15 cellular contexts compared by ENCODE assay signal in genomic region chr1:44084998-44085675, GRCh38. TPM values are rescaled to one million over a fixed set of nuclear protein-coding genes. Genes with fewer than 3 reads are reported as not detected.
DNase-seq lines count a peak whose midpoint lies in the region; ATAC-seq, FAIRE-seq and TF ChIP-seq lines count a peak whose summit lies in the region.
"Had no signal": no experiment of that assay in that cellular context is flagged by ENCODE, and none has a peak within 500 bp of the region (broad histone marks: within the 10 kb centered on the region; RNA-seq: fewer than 3 reads in every experiment).

No MANE protein-coding gene starts in this region.

- H3K4ac ChIP-seq in H9 (ENCODE audit: low read depth, low read length): no peak overlapping the region

- no peak overlapping the region for H2AK5ac ChIP-seq in H9 (ENCODE audit: insufficient read length, low read length)

- no peak overlapping the region for H4K91ac ChIP-seq in H9 (ENCODE audit: insufficient read length, low read depth, low read length)

- H3K56ac ChIP-seq in H9 (ENCODE audit: insufficient read length, low read depth, low read length): no peak overlapping the region

- H2AFZ ChIP-seq in K562 (ENCODE audit: low read depth, low read length): no peak overlapping the region
- no peak overlapping the region for H2AFZ ChIP-seq in H9 (ENCODE audit: low read length)

- H3K23ac ChIP-seq in H9 (ENCODE audit: insufficient read length, low read depth, low read length): no peak overlapping the region

- 4% methylated on average over 3 of the region's 3 CpGs for WGBS in K562 (ENCODE audit: insufficient coverage, low coverage, missing lambda C conversion rate)
- no CpG with 5 or more reads among the region's 3 CpGs for WGBS in H9 (ENCODE audit: extremely low coverage, insufficient read length, low lambda C conversion rate)

- ATAC-seq in K562 (no peak), GM21447 (IDR thresholded peaks at IDR 0.05; ENCODE audit: unreplicated experiment) (no peak)

- H3K4me1 Mint-ChIP-seq in H9: peaks cover 20 to 25% of the 10 kb centered on the region in 2 experiments

- no peak overlapping the region for H3K4me2 ChIP-seq in K562 (ENCODE audit: insufficient read depth, low read length)
- H3K4me2 ChIP-seq in H9 (ENCODE audit: insufficient read depth, insufficient read length, low read length): no peak overlapping the region

- DNase-seq in AG09309 (ENCODE audit: low read depth) (peak; percentile 54), K562 (ENCODE audit: extremely low read depth in 1 of 4, low spot score in 3 of 4) (no peak), kidney epithelial cell (ENCODE audit: low read depth) (peak; percentile 70), GM19240 (ENCODE audit: insufficient read length, low spot score) (no peak), H9 (no peak)
- DNase-seq in central memory CD4-positive, alpha-beta T cell: no peak
- DNase-seq: activated CD4-positive, CD25-positive, alpha-beta regulatory T cell treated with anti-CD3 and anti-CD28 coated beads, Interleukin-2, amount 50 U/mL, for 72 hours; CD4-positive, alpha-beta T cell; SJCRH30; uterus had no signal

- CTCF ChIA-PET in K562 (lab: Yijun Ruan, JAX; ENCODE audit: low intra/inter-chr PET ratio): no interaction called here

- no peak overlapping the region for H4K8ac ChIP-seq in H9 (replicated peaks; ENCODE audit: insufficient read length, low read depth, low read length)

- no peak overlapping the region for H2BK5ac ChIP-seq in H9 (ENCODE audit: insufficient read length, low read length)

- no peak for TF ChIP-seq RAD21 in Ishikawa (IDR thresholded peaks at IDR 0.05; ENCODE audit: low read depth)
- no peak for TF ChIP-seq RAD21 in K562 (CRISPR knock-in tag; conservative IDR thresholded peaks at IDR 0.05 in 1 of 2, IDR thresholded peaks at IDR 0.05 in 1 of 2)

- H3K36me3 ChIP-seq in K562 (ENCODE audit: control insufficient read depth, insufficient read depth, low read length): no peaks in the 10 kb centered on the region
- H3K36me3 ChIP-seq in kidney epithelial cell (ENCODE audit: control insufficient read depth, insufficient read depth, low read length): no peaks in the 10 kb centered on the region
- H3K36me3 ChIP-seq: cardiac muscle cell, SJCRH30, uterus had no signal

- H3K9ac ChIP-seq in K562 (ENCODE audit: insufficient read depth in 1 of 2, low read depth in 2 of 2, low read length in 2 of 2) (no peak overlapping the region), H9 (ENCODE audit: extremely low read depth, insufficient read length, low read length) (no peak overlapping the region)

- H3T11ph ChIP-seq in H9 (ENCODE audit: low read length): no peak overlapping the region

- no peak overlapping the region for H3K18ac ChIP-seq in H9 (ENCODE audit: insufficient read length, low read depth, low read length)

- POLR2A ChIA-PET in K562 (lab: Yijun Ruan, JAX): interaction anchor here (0.8 to 1.2 kb wide), 3 partner anchors 8 to 18 kb away, joined by 3 to 4 read pairs (median 3); no protein-coding TSS in a partner anchor

- H3K27me3 ChIP-seq in K562 (ENCODE audit: control insufficient read depth in 2 of 2, insufficient read depth in 2 of 2, low read length in 2 of 2) (peaks cover 6 to 8% of the 10 kb centered on the region in 2 experiments; a peak in 4 of 5 replicates), kidney epithelial cell (ENCODE audit: control insufficient read depth, insufficient read depth, low read length) (no peaks in the 10 kb centered on the region), H9 (ENCODE audit: insufficient read depth, low read length) (no peaks in the 10 kb centered on the region)
- H3K27me3 ChIP-seq: cardiac muscle cell, SJCRH30, uterus had no signal

- H3K27ac Mint-ChIP-seq in H9: no peak overlapping the region
- H3K27ac Mint-ChIP-seq: CD4-positive, alpha-beta T cell had no signal

- intact Hi-C loops in K562 (cut with micrococcal nuclease): no loop called here

- no TSS peak for BruUV-seq in K562 (replicated peaks; lab: Mats Ljungman, UMichigan)

- H3K4me3 ChIP-seq in AG09309 (ENCODE audit: control insufficient read depth, low read depth, low read length): no peak overlapping the region
- H3K4me3 ChIP-seq in K562: no peak overlapping the region
- no peak overlapping the region for H3K4me3 ChIP-seq in kidney epithelial cell (ENCODE audit: low read depth, low read length)
- H3K4me3 ChIP-seq: cardiac muscle cell, SJCRH30, uterus had no signal

- no peak overlapping the region for H3K27ac ChIP-seq in K562 (ENCODE audit: extremely low read depth, low read depth, low read length)
- no peak overlapping the region for H3K27ac ChIP-seq in H9 (ENCODE audit: insufficient read length, low read depth, low read length)
- H3K27ac ChIP-seq: cardiac muscle cell, SJCRH30, uterus had no signal

- no peak for FAIRE-seq in K562 (lab: Jason Lieb, UNC)
- FAIRE-seq: frontal cortex had no signal

- H3K79me1 ChIP-seq in H9 (ENCODE audit: insufficient read depth, low read depth, low read length, poor library complexity, severe bottlenecking): no peaks in the 10 kb centered on the region

- no peak overlapping the region for H3K14ac ChIP-seq in H9 (ENCODE audit: insufficient read depth, low read length)

- no peaks in the 10 kb centered on the region for H3K79me2 ChIP-seq in K562 (ENCODE audit: control insufficient read depth, insufficient read depth, low read length)
- H3K79me2 ChIP-seq in H9 (ENCODE audit: insufficient read depth, low read length): no peaks in the 10 kb centered on the region

- H3K4me3 Mint-ChIP-seq in H9: no peak overlapping the region
- H3K4me3 Mint-ChIP-seq: CD4-positive, alpha-beta T cell had no signal

- no peak overlapping the region for H2BK20ac ChIP-seq in H9 (ENCODE audit: low read depth, low read length, poor library complexity, severe bottlenecking)

- H2BK15ac ChIP-seq in H9 (ENCODE audit: low read depth, low read length): no peak overlapping the region

- H3K27me3 Mint-ChIP-seq in H9 (ENCODE audit: low read depth): peaks cover 14% of the 10 kb centered on the region

- TF ChIP-seq POLR2A in K562 (conservative IDR thresholded peaks at IDR 0.05): no peak

- H2BK120ac ChIP-seq in H9 (ENCODE audit: low read depth, low read length, poor library complexity, severe bottlenecking): no peak overlapping the region

- in situ Hi-C loops in K562 (cut with MboI): no loop called here

- no peaks in the 10 kb centered on the region for H3K9me1 ChIP-seq in K562 (ENCODE audit: control insufficient read depth, insufficient read depth, low read length)

- H4K5ac ChIP-seq in H9 (ENCODE audit: insufficient read length, low read depth, low read length): no peak overlapping the region

- H3K9me3 Mint-ChIP-seq in H9: no peaks in the 10 kb centered on the region
- H3K9me3 Mint-ChIP-seq: CD4-positive, alpha-beta T cell had no signal

- no peaks in the 10 kb centered on the region for H3K9me3 ChIP-seq in K562 (replicated peaks; ENCODE audit: control insufficient read depth, insufficient read depth, low read depth, low read length)
- H3K9me3 ChIP-seq in H9 (ENCODE audit: control insufficient read depth, low read depth, low read length): no peaks in the 10 kb centered on the region
- H3K9me3 ChIP-seq: SJCRH30, uterus had no signal

- H3K4me1 ChIP-seq in K562 (replicated peaks in 1 of 2; ENCODE audit: control insufficient read depth in 2 of 2, insufficient read depth in 2 of 2, low read length in 2 of 2) (peaks cover 3 to 4% of the 10 kb centered on the region in 2 experiments; a peak in 2 of 5 replicates), H9 (ENCODE audit: insufficient read depth, low read length) (peaks cover 12% of the 10 kb centered on the region)
- H3K4me1 ChIP-seq: uterus had no signal

- H2BK12ac ChIP-seq in H9 (ENCODE audit: insufficient read length, low read depth, low read length): no peak overlapping the region

- H3K36me3 Mint-ChIP-seq in H9 (ENCODE audit: insufficient read depth in 1 of 3, low read depth in 3 of 3): no peaks in the 10 kb centered on the region

- H3K23me2 ChIP-seq in H9 (ENCODE audit: insufficient read length, low read depth, low read length, poor library complexity, severe bottlenecking): no peaks in the 10 kb centered on the region

- TF ChIP-seq CTCF in AG09309 (IDR thresholded peaks at IDR 0.05; ENCODE audit: control insufficient read depth, insufficient read depth, low read depth, low read length, missing control alignments): no peak
- no peak for TF ChIP-seq CTCF in K562 (IDR thresholded peaks at IDR 0.05 in 2 of 3, conservative IDR thresholded peaks at IDR 0.05 in 1 of 3; ENCODE audit: insufficient read depth in 2 of 3, low read depth in 1 of 3, low read length in 3 of 3)
- TF ChIP-seq CTCF in kidney epithelial cell (IDR thresholded peaks at IDR 0.05; ENCODE audit: insufficient read depth, low read length, poor library complexity, severe bottlenecking): no peak
- TF ChIP-seq CTCF in H9 (conservative IDR thresholded peaks at IDR 0.05): no peak

- TF ChIP-seq EP300 in Ishikawa (IDR thresholded peaks at IDR 0.05; ENCODE audit: borderline replicate concordance): no peak
- TF ChIP-seq EP300 in K562 (IDR thresholded peaks at IDR 0.05; ENCODE audit: low read length): no peak

- H4K20me1 ChIP-seq in K562 (replicated peaks; ENCODE audit: control insufficient read depth, insufficient read depth, low read length) (no peaks in the 10 kb centered on the region), H9 (ENCODE audit: control insufficient read depth, insufficient read depth, insufficient read length) (no peaks in the 10 kb centered on the region)

RNA-seq across cellular contexts. Expression of gene KLF17, which starts 33.5 kb away (rescaled TPM):
- not detected in 2 replicates for total RNA-seq in K562 (2011; cell fraction: chromatin; rRNA removed; ENCODE audit: low replicate concordance)
- total RNA-seq in K562 (2011; cell fraction: nucleolus; rRNA removed): 0.13 TPM in 1 of 2 replicates, not detected in the other
- total RNA-seq in K562 (2011; cell fraction: nucleoplasm; rRNA removed): not detected in 2 replicates
- total RNA-seq in K562 (2014; rRNA removed) (not detected in 2 replicates), K562 (2014; rRNA removed; fragmentation: Illumina TruSeq; extraction: Trizol) (not detected in 2 replicates), K562 (2015; rRNA removed; fragmentation: Illumina TruSeq; extraction: Trizol) (not detected in 2 replicates), K562 (2021) (not detected in 2 replicates), kidney epithelial cell (not detected in 2 replicates), H9 (2021) (0.09 TPM in 2 replicates)
- polyA plus RNA-seq in K562 (2011; rRNA removed) (0.13 TPM in 1 of 2 replicates, not detected in the other), K562 (2014; fragmentation: Illumina TruSeq; extraction: Trizol) (not detected in 2 replicates), K562 (2014; fragmentation: Nextera tagmentation; extraction: Ambion mirVana) (under 1 TPM in 1 of 2 experiments, not detected in 1; 0.01 TPM), K562 (2014; rRNA removed) (0.24 TPM in 1 of 2 replicates, not detected in the other)
- not detected in 2 replicates for polyA plus RNA-seq in K562 (2011; cell fraction: cytosol; rRNA removed)
- not detected in 2 replicates for polyA plus RNA-seq in K562 (2011; cell fraction: nucleus; rRNA removed)
- 0.04 TPM in 1 of 2 replicates, not detected in the other for polyA plus RNA-seq in K562 (2012)
- not detected in 2 replicates for polyA minus RNA-seq in K562 (2011; rRNA and poly(A)+ RNA removed)
- polyA minus RNA-seq in K562 (2011; cell fraction: cytosol; rRNA and poly(A)+ RNA removed): not detected in 2 replicates
- polyA minus RNA-seq in K562 (2011; cell fraction: nucleus; rRNA and poly(A)+ RNA removed): not detected in 2 replicates
- total RNA-seq: cardiac muscle cell; CD4-positive, alpha-beta T cell; NCI-H460; SJCRH30 had no signal
- polyA plus RNA-seq: cardiac muscle cell had no signal

RNA-seq across cellular contexts. Expression of gene SLC6A9, which starts 53.9 kb away (rescaled TPM):
- total RNA-seq in K562 (2011; cell fraction: chromatin; rRNA removed; ENCODE audit: low replicate concordance): 15.5 and 41.5 TPM in 2 replicates
- total RNA-seq in K562 (2011; cell fraction: nucleolus; rRNA removed): 28.5 and 33.8 TPM in 2 replicates
- 21.3 and 22.7 TPM in 2 replicates for total RNA-seq in K562 (2011; cell fraction: nucleoplasm; rRNA removed)
- total RNA-seq in K562 (2014; rRNA removed) (4.1 and 8.4 TPM in 2 replicates), K562 (2014; rRNA removed; fragmentation: Illumina TruSeq; extraction: Trizol) (2.5 and 3.0 TPM in 2 replicates), K562 (2015; rRNA removed; fragmentation: Illumina TruSeq; extraction: Trizol) (0.51 and 0.75 TPM in 2 replicates), K562 (2021) (16.7 and 18.7 TPM in 2 replicates), kidney epithelial cell (20.1 and 22.4 TPM in 2 replicates), H9 (2021) (29.5 and 30.1 TPM in 2 replicates)
- polyA plus RNA-seq in K562 (2011; rRNA removed) (2.9 and 8.8 TPM in 2 replicates), K562 (2014; fragmentation: Illumina TruSeq; extraction: Trizol) (12.9 and 16.7 TPM in 2 replicates), K562 (2014; fragmentation: Nextera tagmentation; extraction: Ambion mirVana) (under 1 TPM; 0.17 to 0.25 TPM), K562 (2014; rRNA removed) (10.5 and 10.6 TPM in 2 replicates)
- polyA plus RNA-seq in K562 (2011; cell fraction: cytosol; rRNA removed): 5.7 and 6.6 TPM in 2 replicates
- polyA plus RNA-seq in K562 (2011; cell fraction: nucleus; rRNA removed): 27.8 and 27.9 TPM in 2 replicates
- 6.2 and 54.3 TPM in 2 replicates for polyA plus RNA-seq in K562 (2012)
- 3.7 and 5.1 TPM in 2 replicates for polyA minus RNA-seq in K562 (2011; rRNA and poly(A)+ RNA removed)
- polyA minus RNA-seq in K562 (2011; cell fraction: cytosol; rRNA and poly(A)+ RNA removed): 2.5 and 5.5 TPM in 2 replicates
- 6.1 and 10.2 TPM in 2 replicates for polyA minus RNA-seq in K562 (2011; cell fraction: nucleus; rRNA and poly(A)+ RNA removed)

RNA-seq across cellular contexts. Expression of gene KLF18, which starts 56.3 kb away (rescaled TPM):
- total RNA-seq in K562 (2011; cell fraction: chromatin; rRNA removed; ENCODE audit: low replicate concordance): not detected in 2 replicates
- total RNA-seq in K562 (2011; cell fraction: nucleolus; rRNA removed): not detected in 2 replicates
- total RNA-seq in K562 (2011; cell fraction: nucleoplasm; rRNA removed): not detected in 2 replicates
- total RNA-seq in K562 (2014; rRNA removed) (not detected in 2 replicates), K562 (2014; rRNA removed; fragmentation: Illumina TruSeq; extraction: Trizol) (not detected in 2 replicates), K562 (2015; rRNA removed; fragmentation: Illumina TruSeq; extraction: Trizol) (not detected in 2 replicates), K562 (2021) (not detected in 2 replicates), kidney epithelial cell (not detected in 2 replicates), H9 (2021) (0.07 and 0.18 TPM in 2 replicates)
- polyA plus RNA-seq in K562 (2011; rRNA removed) (not detected in 2 replicates), K562 (2014; fragmentation: Illumina TruSeq; extraction: Trizol) (not detected in 2 replicates), K562 (2014; fragmentation: Nextera tagmentation; extraction: Ambion mirVana) (not detected), K562 (2014; rRNA removed) (not detected in 2 replicates)
- not detected in 2 replicates for polyA plus RNA-seq in K562 (2011; cell fraction: cytosol; rRNA removed)
- not detected in 2 replicates for polyA plus RNA-seq in K562 (2011; cell fraction: nucleus; rRNA removed)
- polyA plus RNA-seq in K562 (2012): not detected in 2 replicates
- not detected in 2 replicates for polyA minus RNA-seq in K562 (2011; rRNA and poly(A)+ RNA removed)
- not detected in 2 replicates for polyA minus RNA-seq in K562 (2011; cell fraction: cytosol; rRNA and poly(A)+ RNA removed)
- not detected in 2 replicates for polyA minus RNA-seq in K562 (2011; cell fraction: nucleus; rRNA and poly(A)+ RNA removed)
- total RNA-seq: cardiac muscle cell; CD4-positive, alpha-beta T cell; frontal cortex; NCI-H460; SJCRH30; uterus had no signal
- polyA plus RNA-seq: cardiac muscle cell had no signal

Comparison
In these comparisons a context has a peak if more than half of its experiments do, and no peak if none do; other contexts are left out.
1. DNase-seq: peak in AG09309 (single experiment) and kidney epithelial cell (single experiment); none in K562 (0 of 4), GM19240 (single experiment), central memory CD4-positive, alpha-beta T cell (single experiment) and H9 (single experiment).